Comparison of ENCODE assay signal across 7 cellular contexts in the genomic region with DNA sequence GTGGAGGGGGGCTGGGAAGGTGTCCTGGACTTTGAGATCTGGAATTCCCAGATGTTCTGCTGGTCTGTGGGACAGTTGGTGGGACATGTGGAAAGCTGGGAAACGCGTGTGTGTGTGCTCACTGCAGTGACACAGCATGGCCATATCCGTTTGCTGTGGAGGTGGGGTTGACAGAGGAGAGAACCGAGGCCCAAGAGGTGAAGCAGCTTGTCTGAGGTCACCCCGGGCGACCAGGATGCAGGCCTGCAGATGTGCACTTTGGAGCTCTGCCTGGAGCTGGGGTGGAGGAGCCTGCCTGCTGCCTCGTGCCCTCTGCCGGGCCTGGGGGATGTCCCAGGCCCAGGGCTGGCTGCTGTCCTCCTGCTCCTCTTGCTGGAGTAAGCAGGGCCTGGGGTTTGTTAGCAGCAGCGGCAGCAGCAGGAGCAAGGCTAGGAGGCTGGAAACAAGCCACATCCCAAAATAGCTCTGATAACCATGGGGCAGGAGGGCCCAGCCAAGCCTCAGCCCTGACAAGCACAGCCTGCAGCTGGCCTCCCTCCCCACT.
DNase-seq lines count a peak whose midpoint lies in the region; ATAC-seq and TF ChIP-seq lines count a peak whose summit lies in the region.
"Not testable (repeated sequence)": the region's sequence is repeated elsewhere in the genome, so short reads cannot be mapped to it uniquely, and the experiment has no call there.

No MANE protein-coding gene starts in this region.

- TF ChIP-seq EP300 in stomach (IDR thresholded peaks at IDR 0.05): peak; percentile 22

- H3F3A ChIP-seq in GM23338 (replicated peaks; ENCODE audit: low read depth): not testable (repeated sequence)

- intact Hi-C loops in esophagus squamous epithelium (cut with DNase I); stomach (cut with DNase I; ENCODE audit: low total_unique reads): not testable (repeated sequence)

- not testable (repeated sequence) for H3K9me2 ChIP-seq in GM23338 (ENCODE audit: insufficient read depth); hepatocyte (replicated peaks; ENCODE audit: insufficient read depth)

- not testable (repeated sequence) for H3K36me3 ChIP-seq in GM23338 (ENCODE audit: insufficient read depth); RWPE2 (ENCODE audit: low read depth); esophagus squamous epithelium; hepatocyte (replicated peaks; ENCODE audit: insufficient read depth, low read depth); stomach

- ATAC-seq in GM23338; RWPE2 (ENCODE audit: low read depth): not testable (repeated sequence)

- H3K9me3 ChIP-seq in RWPE2 (ENCODE audit: severe bottlenecking); esophagus squamous epithelium; hepatocyte (ENCODE audit: low read depth); stomach: not testable (repeated sequence)

- H3K79me2 ChIP-seq in GM23338 (replicated peaks; ENCODE audit: insufficient read depth); hepatocyte: not testable (repeated sequence)

- H3K4me1 Mint-ChIP-seq in GM23338 (peaks cover 19% of the 10 kb centered on the region), nephron progenitor cell (peaks cover 30% of the 10 kb centered on the region)

- H3K4me2 ChIP-seq in GM23338, hepatocyte: not testable (repeated sequence)

- WGBS in esophagus squamous epithelium, 2 donors: 19 to 23% methylated on average over 4 to 6 of the region's 9 CpGs
- 69% methylated on average over 9 of the region's 9 CpGs for WGBS in hepatocyte (ENCODE audit: low lambda C conversion rate, missing lambda C conversion rate)
- WGBS in stomach, 5 donors: 13 to 38% (median 31%) methylated on average over 4 to 9 of the region's 9 CpGs

- not testable (repeated sequence) for H3K36me3 Mint-ChIP-seq in GM23338 (ENCODE audit: low read depth); nephron progenitor cell (ENCODE audit: low read depth)

- not testable (repeated sequence) for H3K27ac ChIP-seq in GM23338 (ENCODE audit: low read depth)
- H3K27ac ChIP-seq in RWPE2 (ENCODE audit: poor library complexity, severe bottlenecking): peak overlapping the region; percentile 20
- H3K27ac ChIP-seq in esophagus squamous epithelium: peak overlapping the region; percentile 28 to 72 (median 64)
- H3K27ac ChIP-seq in hepatocyte: peak overlapping the region; percentile 60
- peak overlapping the region; percentile 50 to 81 (median 80) for H3K27ac ChIP-seq in stomach

- H3K4me3 ChIP-seq in GM23338; RWPE2 (ENCODE audit: severe bottlenecking); esophagus squamous epithelium; hepatocyte; stomach: not testable (repeated sequence)

- H3K27me3 Mint-ChIP-seq in GM23338 (ENCODE audit: insufficient read depth, low read depth, poor library complexity): peaks cover 12% of the 10 kb centered on the region
- not testable (repeated sequence) for H3K27me3 Mint-ChIP-seq in nephron progenitor cell (ENCODE audit: low read depth, poor library complexity)

- H3K27ac Mint-ChIP-seq in GM23338 (peak overlapping the region; percentile 90), nephron progenitor cell (peak overlapping the region; percentile 83)

- H3K4me1 ChIP-seq in GM23338 (ENCODE audit: insufficient read depth): not testable (repeated sequence)
- H3K4me1 ChIP-seq in RWPE2 (ENCODE audit: insufficient read depth, poor library complexity, severe bottlenecking) (peaks cover 21% of the 10 kb centered on the region), esophagus squamous epithelium (peaks cover 31 to 94% (median 61%) of the 10 kb centered on the region in 3 donors), hepatocyte (ENCODE audit: insufficient read depth) (peaks cover 21% of the 10 kb centered on the region), stomach (peaks cover 44 to 84% (median 73%) of the 10 kb centered on the region in 4 donors)

- H2AFZ ChIP-seq in GM23338, hepatocyte: not testable (repeated sequence)

- H3K4me3 Mint-ChIP-seq in GM23338, nephron progenitor cell: not testable (repeated sequence)

- not testable (repeated sequence) for H3K9me3 Mint-ChIP-seq in GM23338, nephron progenitor cell

- not testable (repeated sequence) for H4K20me1 ChIP-seq in GM23338 (replicated peaks; ENCODE audit: insufficient read depth); hepatocyte (ENCODE audit: insufficient read depth, poor library complexity, severe bottlenecking)

- not testable (repeated sequence) for DNase-seq in GM23338 (ENCODE audit: low spot score); RWPE2 (ENCODE audit: low spot score); esophagus squamous epithelium (lab: John Stamatoyannopoulos, UW); nephron progenitor cell
- DNase-seq in amniotic stem cell (lab: John Stamatoyannopoulos, UW) (peak; percentile 4), hepatocyte (ENCODE audit: low spot score) (peak; percentile 57), stomach (peak; percentile 77)

- H3K27me3 ChIP-seq in GM23338 (ENCODE audit: insufficient read depth); RWPE2 (ENCODE audit: insufficient read depth, poor library complexity, severe bottlenecking); esophagus squamous epithelium; hepatocyte; stomach: not testable (repeated sequence)

- not testable (repeated sequence) for TF ChIP-seq POLR2A in esophagus squamous epithelium (IDR thresholded peaks at IDR 0.05); stomach (IDR thresholded peaks at IDR 0.05)

- TF ChIP-seq CTCF in GM23338 (conservative IDR thresholded peaks at IDR 0.05; ENCODE audit: low read depth in 2 of 2); RWPE2 (IDR thresholded peaks at IDR 0.05; ENCODE audit: poor library complexity, severe bottlenecking); esophagus squamous epithelium (IDR thresholded peaks at IDR 0.05); hepatocyte (IDR thresholded peaks at IDR 0.05; ENCODE audit: poor library complexity); nephron progenitor cell (IDR thresholded peaks at IDR 0.05); stomach (IDR thresholded peaks at IDR 0.05): not testable (repeated sequence)
